Comparison of ENCODE assay signal across 24 cellular contexts in genomic region chr16:30728321-30728720, GRCh38.
"Had no signal": no experiment of that assay in that cellular context is flagged by ENCODE, and none has a peak within 500 bp of the region (broad histone marks: within the 10 kb centered on the region; RNA-seq: fewer than 3 reads in every experiment).

No MANE protein-coding gene starts in this region.

- DNase-seq: activated CD4-positive, alpha-beta T cell treated with anti-CD3 and anti-CD28 coated beads for 1 hour; activated CD4-positive, alpha-beta T cell treated with anti-CD3 and anti-CD28 coated beads, Interleukin-2, amount 50 U/mL, for 1 hour; activated CD8-positive, alpha-beta memory T cell treated with anti-CD3 and anti-CD28 coated beads for 24 hours; activated CD8-positive, alpha-beta memory T cell treated with anti-CD3 and anti-CD28 coated beads, Interleukin-2, amount 50 U/mL, for 4 hours; activated naive CD4-positive, alpha-beta T cell treated with Interleukin-2 at 50 U/mL for 16 hours; activated naive CD8-positive, alpha-beta T cell treated with anti-CD3 and anti-CD28 coated beads for 36 hours; activated T-cell treated with anti-CD3 and anti-CD28 coated beads, Interleukin-2, amount 50 U/mL, for 48 hours; amniotic stem cell; endodermal cell; esophagus squamous epithelium; left colon; mesendoderm; naive thymus-derived CD4-positive, alpha-beta T cell; stimulated activated CD4-positive, alpha-beta T cell treated with anti-CD3 and anti-CD28 coated beads, Interleukin-4, amount 100 ng/mL, for 1 hour; stimulated activated naive CD4-positive, alpha-beta T cell; SW 1271; T-helper 2 cell; WERI-Rb-1 had no signal

- H3K4me3 Mint-ChIP-seq: activated naive CD8-positive, alpha-beta T cell treated with anti-CD3 and anti-CD28 coated beads for 36 hours; endodermal cell; naive thymus-derived CD4-positive, alpha-beta T cell; neural crest cell had no signal

- H3K27ac ChIP-seq: coronary artery, esophagus squamous epithelium, prostate gland, WERI-Rb-1 had no signal

- H3K9me3 ChIP-seq: esophagus squamous epithelium, gastroesophageal sphincter, prostate gland, spleen, upper lobe of left lung had no signal

- H3K27me3 Mint-ChIP-seq: activated naive CD8-positive, alpha-beta T cell treated with anti-CD3 and anti-CD28 coated beads for 36 hours; naive thymus-derived CD4-positive, alpha-beta T cell had no signal

- H3K4me1 ChIP-seq: esophagus squamous epithelium, gastroesophageal sphincter, prostate gland, upper lobe of left lung had no signal

- H3K4me1 Mint-ChIP-seq: endodermal cell, neural crest cell had no signal

- H3K4me3 ChIP-seq: coronary artery, esophagus squamous epithelium, gastroesophageal sphincter, prostate gland, spleen, upper lobe of left lung had no signal

- H3K27ac Mint-ChIP-seq: endodermal cell had no signal

- H3K9me3 Mint-ChIP-seq: activated naive CD8-positive, alpha-beta T cell treated with anti-CD3 and anti-CD28 coated beads for 36 hours; endodermal cell; neural crest cell had no signal

- ATAC-seq: gastroesophageal sphincter; left colon; naive thymus-derived CD4-positive, alpha-beta T cell had no signal

- H3K27me3 ChIP-seq: esophagus squamous epithelium, gastroesophageal sphincter, spleen, upper lobe of left lung had no signal
